15 cellular contexts compared by ENCODE assay signal in the genomic region with DNA sequence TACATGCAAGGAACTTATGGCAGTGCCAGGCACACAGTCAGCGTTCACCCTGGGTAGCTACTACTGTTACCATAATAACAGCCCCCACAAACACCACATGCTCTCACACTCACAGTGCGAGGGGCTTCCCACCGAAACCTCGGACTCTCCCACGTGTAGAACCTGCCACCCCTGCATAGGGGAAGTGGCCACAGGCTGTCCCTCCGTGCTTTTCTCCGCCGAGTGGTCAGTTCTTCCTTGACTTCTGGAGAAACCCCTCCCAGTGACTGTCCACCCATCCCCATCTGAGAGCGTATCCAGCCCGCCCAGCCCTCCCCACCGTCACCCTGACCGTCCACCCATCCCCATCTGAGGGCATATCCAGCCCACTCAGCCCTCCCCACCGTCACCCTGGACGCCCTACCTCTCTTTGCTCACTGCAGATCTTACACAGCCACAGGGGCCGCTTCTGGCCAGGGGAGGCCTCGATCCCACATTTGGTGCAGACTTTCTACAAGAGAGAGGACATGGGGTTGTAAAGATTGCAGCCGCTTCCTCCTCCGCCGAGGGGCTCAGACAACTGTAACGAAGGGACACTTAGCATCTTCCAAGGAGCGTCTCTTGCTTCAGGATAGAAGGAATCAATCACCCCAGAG.
DNase-seq lines count a peak whose midpoint lies in the region; ATAC-seq and TF ChIP-seq lines count a peak whose summit lies in the region.
"Had no signal": no experiment of that assay in that cellular context is flagged by ENCODE, and none has a peak within 500 bp of the region (broad histone marks: within the 10 kb centered on the region; RNA-seq: fewer than 3 reads in every experiment).

No MANE protein-coding gene starts in this region.

- H3K27me3 ChIP-seq in heart left ventricle = peaks cover 0 to 7% (median 0%) of the 10 kb centered on the region in 9 donors
- H3K27me3 ChIP-seq in left ventricle myocardium inferior (ENCODE audit: low read depth) = peaks cover 6% of the 10 kb centered on the region
- H3K27me3 ChIP-seq in aorta (ENCODE audit: control insufficient read depth in 1 of 2, insufficient read depth in 2 of 2, low read length in 1 of 2) = no peaks in the 10 kb centered on the region

- peak overlapping the region in 4 of 6 donors; percentile 10 to 65 (median 60) for H3K27ac Mint-ChIP-seq in immature natural killer cell

- H3K27me3 Mint-ChIP-seq in immature natural killer cell (ENCODE audit: low read depth in 3 of 3) = peaks cover 3 to 7% (median 4%) of the 10 kb centered on the region in 3 donors

- H3K9me3 ChIP-seq in heart left ventricle (peaks cover 0 to 9% (median 0%) of the 10 kb centered on the region in 12 donors), left ventricle myocardium inferior (replicated peaks) (peaks cover 6% of the 10 kb centered on the region), aorta (ENCODE audit: control insufficient read depth, low read length) (no peaks in the 10 kb centered on the region)

- H3K4me3 Mint-ChIP-seq in immature natural killer cell = no peak overlapping the region

- no peak overlapping the region for H3K27ac ChIP-seq in heart left ventricle
- no peak overlapping the region for H3K27ac ChIP-seq in left ventricle myocardium inferior (replicated peaks)
- no peak overlapping the region for H3K27ac ChIP-seq in aorta (ENCODE audit: low read depth in 1 of 2, low read length in 2 of 2)

- H3K36me3 Mint-ChIP-seq in immature natural killer cell = peaks cover 0 to 4% (median 0%) of the 10 kb centered on the region in 3 donors

- TF ChIP-seq POLR2A in heart left ventricle (IDR thresholded peaks at IDR 0.05) = no peak

- no peak overlapping the region for H3K4me3 ChIP-seq in heart left ventricle
- no peak overlapping the region for H3K4me3 ChIP-seq in left ventricle myocardium inferior
- no peak overlapping the region for H3K4me3 ChIP-seq in aorta (ENCODE audit: low read length in 2 of 2)

- TF ChIP-seq CTCF in heart left ventricle (IDR thresholded peaks at IDR 0.05) = no peak
- no peak for TF ChIP-seq CTCF in left ventricle myocardium inferior (IDR thresholded peaks at IDR 0.05; ENCODE audit: borderline replicate concordance)

- H3K36me3 ChIP-seq in heart left ventricle = no peaks in the 10 kb centered on the region
- H3K36me3 ChIP-seq in left ventricle myocardium inferior = peaks cover 13% of the 10 kb centered on the region
- no peaks in the 10 kb centered on the region for H3K36me3 ChIP-seq in aorta (ENCODE audit: control insufficient read depth in 1 of 2, insufficient read depth in 2 of 2, low read length in 1 of 2)

- H3K4me1 ChIP-seq in heart left ventricle (peaks cover 0 to 14% (median 2%) of the 10 kb centered on the region in 12 donors), left ventricle myocardium inferior (peaks cover 10% of the 10 kb centered on the region), aorta (ENCODE audit: control insufficient read depth in 1 of 2, insufficient read depth in 2 of 2, low read length in 2 of 2) (no peaks in the 10 kb centered on the region)

- DNase-seq in heart left ventricle (peak in 4 of 5 donors; percentile 2 to 12 (median 8)), left ventricle myocardium inferior (no peak), immature natural killer cell (peak in 1 of 3 donors; percentile 9), posterior vena cava (ENCODE audit: low spot score) (peak; percentile 66), aorta (peak; percentile 32 to 53), HuH-7.5 (ENCODE audit: low spot score) (no peak), amniotic stem cell (lab: John Stamatoyannopoulos, UW) (no peak)
- DNase-seq: COR-L47, KG1, NCI-H1048, NCI-H1436 treated with DMSO at 0.1 percent for 48 hours, NCI-H2081 treated with DMSO at 0.1 percent for 48 hours, NCI-H2227 treated with DMSO at 0.1 percent for 48 hours, NCI-H524 had no signal

- peaks cover 3% of the 10 kb centered on the region in 2 donors for H3K4me1 Mint-ChIP-seq in immature natural killer cell

- 90 to 92% (median 91%) methylated on average over 21 of the region's 21 CpGs for WGBS in heart left ventricle, 4 donors
- whole genome bisulfite sequencing in aorta, 2 donors = 86 to 94% methylated on average over 21 of the region's 21 CpGs

- intact Hi-C loops in heart left ventricle (cut with DNase I) = no loop called here
- intact Hi-C loops in left ventricle myocardium inferior (cut with micrococcal nuclease) = no loop called here
- intact Hi-C loops in posterior vena cava (cut with DNase I) = no loop called here
- intact Hi-C loops in aorta (cut with DNase I) = no loop called here

- H3K9me3 Mint-ChIP-seq in immature natural killer cell = no peaks in the 10 kb centered on the region

- ATAC-seq in heart left ventricle (no peak), aorta (ENCODE audit: low FRiP score) (no peak)
- ATAC-seq: Right ventricle myocardium inferior had no signal

Comparison
In these comparisons a context has a peak if more than half of its experiments do, and no peak if none do; other contexts are left out.
1. DNase-seq: peak in heart left ventricle (4 of 5), posterior vena cava (single experiment) and aorta (2 of 2); none in left ventricle myocardium inferior (single experiment), HuH-7.5 (single experiment) and amniotic stem cell (single experiment).